Comparison of ENCODE assay signal across 10 cellular contexts in genomic region chr7:2607122-2607912, GRCh38. TPM values are rescaled to one million over a fixed set of nuclear protein-coding genes. Genes with fewer than 3 reads are reported as not detected.
A peak's percentile ranks its signal among the peaks of the same experiment; 100 is the strongest.
DNase-seq lines count a peak whose midpoint lies in the region; ATAC-seq and TF ChIP-seq lines count a peak whose summit lies in the region.
"Had no signal": no experiment of that assay in that cellular context is flagged by ENCODE, and none has a peak within 500 bp of the region (broad histone marks: within the 10 kb centered on the region; RNA-seq: fewer than 3 reads in every experiment).

No MANE protein-coding gene starts in this region.

- no peaks in the 10 kb centered on the region for H3K27me3 ChIP-seq in spleen (replicated peaks in 1 of 7)
- H3K27me3 ChIP-seq: SJSA1 had no signal

- no peaks in the 10 kb centered on the region for H3K9me3 ChIP-seq in spleen
- H3K9me3 ChIP-seq: SJSA1 had no signal

- TF ChIP-seq POLR2A in spleen (IDR thresholded peaks at IDR 0.05) = no peak

- H3K27ac ChIP-seq in coronary artery (peak overlapping the region; percentile 74 to 79), spleen (peak overlapping the region in 7 of 8 donors; percentile 65 to 81 (median 74))
- H3K27ac ChIP-seq: SJSA1 had no signal

- intact Hi-C loops in spleen (cut with DNase I; ENCODE audit: low total_unique reads) = no loop called here

- ATAC-seq in left lobe of liver = peak; percentile 59

- H3K27me3 Mint-ChIP-seq in T-helper 2 cell treated with Interferon-gamma antibody and Interleukin-4, amounts not matched to agents 5 μg/mL and 100 μg/mL, for 36 hours (ENCODE audit: low read depth) = no peaks in the 10 kb centered on the region

- peaks cover 0 to 18% (median 0%) of the 10 kb centered on the region in 6 donors for H3K36me3 ChIP-seq in spleen
- H3K36me3 ChIP-seq: SJSA1 had no signal

- no peak overlapping the region for H3K4me3 ChIP-seq in coronary artery
- no peak overlapping the region for H3K4me3 ChIP-seq in spleen
- H3K4me3 ChIP-seq: SJSA1 had no signal

- H3K36me3 Mint-ChIP-seq in T-helper 2 cell treated with Interferon-gamma antibody and Interleukin-4, amounts not matched to agents 5 μg/mL and 100 μg/mL, for 36 hours (ENCODE audit: low read depth) = no peaks in the 10 kb centered on the region

- no peak for TF ChIP-seq CTCF in coronary artery (IDR thresholded peaks at IDR 0.05)
- TF ChIP-seq CTCF in spleen (IDR thresholded peaks at IDR 0.05 in 8 of 11, conservative IDR thresholded peaks at IDR 0.05 in 3 of 11) = no peak

- H3K27ac Mint-ChIP-seq in T-helper 2 cell treated with Interferon-gamma antibody and Interleukin-4, amounts not matched to agents 5 μg/mL and 100 μg/mL, for 36 hours = no peak overlapping the region

- no peaks in the 10 kb centered on the region for H3K9me3 Mint-ChIP-seq in T-helper 2 cell treated with Interferon-gamma antibody and Interleukin-4, amounts not matched to agents 5 μg/mL and 100 μg/mL, for 36 hours

- no peak overlapping the region for H3K4me3 Mint-ChIP-seq in T-helper 2 cell treated with Interferon-gamma antibody and Interleukin-4, amounts not matched to agents 5 μg/mL and 100 μg/mL, for 36 hours

- peaks cover 12 to 62% (median 36%) of the 10 kb centered on the region in 6 donors for H3K4me1 ChIP-seq in spleen
- H3K4me1 ChIP-seq: SJSA1 had no signal

- WGBS in spleen, 5 donors = 49 to 66% (median 55%) methylated on average over 25 to 26 of the region's 26 CpGs

- peaks cover 3% of the 10 kb centered on the region for H3K4me1 Mint-ChIP-seq in T-helper 2 cell treated with Interferon-gamma antibody and Interleukin-4, amounts not matched to agents 5 μg/mL and 100 μg/mL, for 36 hours (ENCODE audit: low read depth)

- peak; percentile 81 for DNase-seq in HT-29 (ENCODE audit: low spot score)
- DNase-seq in coronary artery (ENCODE audit: low spot score) = no peak
- DNase-seq in left lobe of liver (ENCODE audit: low spot score) = no peak
- DNase-seq in spleen = peak; percentile 89
- no peak for DNase-seq in T-helper 2 cell treated with Interferon-gamma antibody and Interleukin-4, amounts not matched to agents 5 μg/mL and 100 μg/mL, for 36 hours (ENCODE audit: low spot score)
- no peak for DNase-seq in Kasumi-1 (lab: John Stamatoyannopoulos, UW)
- DNase-seq in GM19240 (ENCODE audit: insufficient read length, low spot score) = no peak
- no peak for DNase-seq in inferior parietal cortex (ENCODE audit: extremely low spot score)
- DNase-seq: COR-L47 had no signal

RNA-seq across cellular contexts. Expression of gene TTYH3, which starts 24.5 kb away (rescaled TPM):
- 34.5 and 37.1 TPM in 2 replicates for total RNA-seq in HT-29 (2014; rRNA removed; shearing (Covaris generic))
- total RNA-seq in left lobe of liver (15.5 TPM), spleen (100 to 1,000 TPM in 2 of 7 donors, 10 to 100 TPM in 5; 62.6 to 158 (median 86.0) TPM)
- polyA plus RNA-seq in spleen = 10 to 100 TPM; 11.9 to 33.0 (median 13.1) TPM

RNA-seq across cellular contexts. Expression of gene IQCE, which starts 48.5 kb away (rescaled TPM):
- total RNA-seq in HT-29 (2014; rRNA removed; shearing (Covaris generic)) = 23.1 and 24.7 TPM in 2 replicates
- 5.7 TPM for total RNA-seq in left lobe of liver
- total RNA-seq in spleen = 10 to 100 TPM in 6 of 7 donors, 1 to 10 TPM in 1; 7.1 to 17.1 (median 13.2) TPM
- polyA plus RNA-seq in spleen = 1 to 10 TPM; 1.2 to 4.4 (median 2.2) TPM

RNA-seq across cellular contexts. Expression of gene BRAT1, which starts 52.0 kb away (rescaled TPM):
- total RNA-seq in HT-29 (2014; rRNA removed; shearing (Covaris generic)) = 101 and 106 TPM in 2 replicates
- total RNA-seq in left lobe of liver (15.6 TPM), spleen (10 to 100 TPM; 25.3 to 37.3 (median 32.2) TPM)
- polyA plus RNA-seq in spleen = 10 to 100 TPM; 26.6 to 50.9 (median 48.9) TPM

Comparison
In these comparisons a context has a peak if more than half of its experiments do, and no peak if none do; other contexts are left out.
1. DNase-seq: peak in HT-29 (single experiment) and spleen (single experiment); none in coronary artery (single experiment), left lobe of liver (single experiment), T-helper 2 cell treated with Interferon-gamma antibody and Interleukin-4, amounts not matched to agents 5 μg/mL and 100 μg/mL, for 36 hours (single experiment), Kasumi-1 (0 of 2), GM19240 (single experiment) and inferior parietal cortex (single experiment).